1 cellular context compared by ENCODE assay signal in genomic region chr2:25615920-25616319, GRCh38.
TF ChIP-seq lines count a peak whose summit lies in the region.

No MANE protein-coding gene starts in this region.

TF ChIP-seq in A549, 52 proteins besides CTCF, POLR2A, EP300 and RAD21 (continued from another document):
- TF ChIP-seq CBX2 (IDR thresholded peaks at IDR 0.05; ENCODE audit: borderline replicate concordance, low read depth) (no peak), NFE2L2 (conservative IDR thresholded peaks at IDR 0.05; ENCODE audit: low read length) (no peak), FOSL2 (IDR thresholded peaks at IDR 0.05) (no peak), FOSL2 (CRISPR knock-in tag; IDR thresholded peaks at IDR 0.05) (no peak)
